ENCODE assay signal across 26 cellular contexts in genomic region chr9:82334286-82334685, GRCh38.
A peak's percentile ranks its signal among the peaks of the same experiment; 100 is the strongest.
DNase-seq lines count a peak whose midpoint lies in the region; ATAC-seq and TF ChIP-seq lines count a peak whose summit lies in the region.
"Had no signal": no experiment of that assay in that cellular context is flagged by ENCODE, and none has a peak within 500 bp of the region (broad histone marks: within the 10 kb centered on the region; RNA-seq: fewer than 3 reads in every experiment).

No MANE protein-coding gene starts in this region.

- no peak for ATAC-seq in HG02798 (IDR thresholded peaks at IDR 0.05; ENCODE audit: poor library complexity, unreplicated experiment)
- ATAC-seq: activated naive CD4-positive, alpha-beta T cell treated with anti-CD3 and anti-CD28 coated beads, Interleukin-2, amount 50 U/mL, for 72 hours; right lobe of liver; Right ventricle myocardium inferior had no signal

- no peak overlapping the region for H2BK120ac ChIP-seq in mesenchymal stem cell (ENCODE audit: low read depth, low read length)

- no peak for TF ChIP-seq CTCF in BJ (IDR thresholded peaks at IDR 0.05; ENCODE audit: insufficient read depth, low read depth, low read length)
- no peak for TF ChIP-seq CTCF in esophagus squamous epithelium (IDR thresholded peaks at IDR 0.05)

- H3K4ac ChIP-seq in mesenchymal stem cell (ENCODE audit: low read depth in 1 of 2, low read length in 2 of 2), result no peak overlapping the region

- peaks cover 3% of the 10 kb centered on the region for H3K4me1 ChIP-seq in mesenchymal stem cell (ENCODE audit: control insufficient read depth, insufficient read depth, low read depth, low read length)
- H3K4me1 ChIP-seq in esophagus squamous epithelium, result peaks cover 0 to 14% (median 5%) of the 10 kb centered on the region in 3 donors
- H3K4me1 ChIP-seq: ascending aorta, thyroid gland had no signal

- no peak overlapping the region for H2BK5ac ChIP-seq in mesenchymal stem cell (ENCODE audit: low read depth, low read length, poor library complexity, severe bottlenecking)

- H2BK15ac ChIP-seq in mesenchymal stem cell (ENCODE audit: low read depth, poor library complexity, severe bottlenecking), result no peak overlapping the region

- DNase-seq in BJ (ENCODE audit: low read depth), result peak; percentile 19
- DNase-seq in NCI-H226, result peak; percentile 67
- peak; percentile 78 for DNase-seq in fibroblast of gingiva (ENCODE audit: low read depth)
- DNase-seq in mesenchymal stem cell, result peak; percentile 27
- DNase-seq in esophagus squamous epithelium (lab: John Stamatoyannopoulos, UW), result no peak
- no peak for DNase-seq in NCI-H526 (lab: John Stamatoyannopoulos, UW)
- no peak for DNase-seq in NOMO-1 (lab: John Stamatoyannopoulos, UW; ENCODE audit: unreplicated experiment in 2 of 2)
- DNase-seq: ACHN; activated CD4-positive, alpha-beta T cell treated with anti-CD3 and anti-CD28 coated beads for 48 hours; CD4-positive, CD25-positive, alpha-beta regulatory T cell; cerebellar nuclear complex; glutamatergic neuron; GOT3; Karpas-422; NCI-H1048; NCI-H187; NCI-H2227 treated with DMSO at 0.1 percent for 48 hours; NCI-H774; posterior cingulate gyrus; right lobe of liver; thyroid gland had no signal

- no peak overlapping the region for H3K9ac ChIP-seq in mesenchymal stem cell (ENCODE audit: low read length)

- no peak overlapping the region for H3K23ac ChIP-seq in mesenchymal stem cell (ENCODE audit: low read length in 2 of 2)

- H3K4me2 ChIP-seq in mesenchymal stem cell (ENCODE audit: low read length, poor library complexity, severe bottlenecking), result no peak overlapping the region

- H2BK12ac ChIP-seq in mesenchymal stem cell (ENCODE audit: low read length in 2 of 2), result no peak overlapping the region

- no peaks in the 10 kb centered on the region for H3K9me3 ChIP-seq in mesenchymal stem cell (ENCODE audit: control insufficient read depth, low read length)
- no peaks in the 10 kb centered on the region for H3K9me3 ChIP-seq in esophagus squamous epithelium
- H3K9me3 ChIP-seq: ascending aorta, right lobe of liver, thyroid gland had no signal

- no peak overlapping the region for H4K91ac ChIP-seq in mesenchymal stem cell (ENCODE audit: low read length)

- H3K27me3 ChIP-seq in BJ (ENCODE audit: control insufficient read depth, insufficient read depth, low read length) (no peaks in the 10 kb centered on the region), mesenchymal stem cell (ENCODE audit: control insufficient read depth in 1 of 2, insufficient read depth in 1 of 2, low read length in 2 of 2) (no peaks in the 10 kb centered on the region), esophagus squamous epithelium (no peaks in the 10 kb centered on the region)
- H3K27me3 ChIP-seq: ascending aorta, right lobe of liver, thyroid gland had no signal

- no peak for TF ChIP-seq POLR2A in esophagus squamous epithelium (IDR thresholded peaks at IDR 0.05)

- CTCF ChIA-PET in BJ (lab: Yijun Ruan, JAX), result interaction anchor here (0.8 to 1.0 kb wide), 2 partner anchors 13 to 22 kb away, joined by 4 read pairs; no protein-coding TSS in a partner anchor

- H3K4me3 ChIP-seq in BJ (ENCODE audit: low read depth, low read length), result no peak overlapping the region
- no peak overlapping the region for H3K4me3 ChIP-seq in mesenchymal stem cell (ENCODE audit: insufficient read depth in 1 of 2, low read depth in 1 of 2, low read length in 2 of 2)
- no peak overlapping the region for H3K4me3 ChIP-seq in esophagus squamous epithelium
- H3K4me3 ChIP-seq: ascending aorta, right lobe of liver, thyroid gland had no signal

- no peak overlapping the region for H3K18ac ChIP-seq in mesenchymal stem cell (ENCODE audit: low read depth in 1 of 2, low read length in 2 of 2)

- H2AFZ ChIP-seq in mesenchymal stem cell (ENCODE audit: low read depth, low read length), result no peak overlapping the region

- intact Hi-C loops in esophagus squamous epithelium (cut with DNase I), result no loop called here

- no peak overlapping the region for H3K27ac ChIP-seq in mesenchymal stem cell (ENCODE audit: low read length, poor library complexity, severe bottlenecking)
- no peak overlapping the region for H3K27ac ChIP-seq in esophagus squamous epithelium
- H3K27ac ChIP-seq: ascending aorta, epithelial cell of prostate, right lobe of liver, thyroid gland had no signal

- H3K36me3 ChIP-seq in BJ (ENCODE audit: control insufficient read depth, insufficient read depth, low read length), result no peaks in the 10 kb centered on the region
- no peaks in the 10 kb centered on the region for H3K36me3 ChIP-seq in mesenchymal stem cell (ENCODE audit: control insufficient read depth in 1 of 2, insufficient read depth in 2 of 2, low read depth in 1 of 2, low read length in 2 of 2)
- H3K36me3 ChIP-seq in esophagus squamous epithelium, result no peaks in the 10 kb centered on the region
- H3K36me3 ChIP-seq: ascending aorta, right lobe of liver, thyroid gland had no signal

- H4K8ac ChIP-seq in mesenchymal stem cell (ENCODE audit: low read length), result no peak overlapping the region

- no peak overlapping the region for H3K14ac ChIP-seq in mesenchymal stem cell (ENCODE audit: low read length in 2 of 2)

- POLR2A ChIA-PET in BJ (lab: Charles Lee), result no interaction called here

- no peaks in the 10 kb centered on the region for H3K79me1 ChIP-seq in mesenchymal stem cell (replicated peaks; ENCODE audit: low read length, poor library complexity, severe bottlenecking)

- no peak overlapping the region for H2AK5ac ChIP-seq in mesenchymal stem cell (ENCODE audit: low read length, severe bottlenecking)

Comparison
In these comparisons a context has a peak if more than half of its experiments do, and no peak if none do; other contexts are left out.
1. DNase-seq: peak in BJ (single experiment), NCI-H226 (single experiment), fibroblast of gingiva (single experiment) and mesenchymal stem cell (single experiment); none in esophagus squamous epithelium (single experiment), NCI-H526 (0 of 2) and NOMO-1 (0 of 2).